ENCODE assay signal across 8 cellular contexts in genomic region chr22:30634477-30635233, GRCh38. TPM values are rescaled to one million over a fixed set of nuclear protein-coding genes. Genes with fewer than 3 reads are reported as not detected.
DNase-seq lines count a peak whose midpoint lies in the region; ATAC-seq, FAIRE-seq and TF ChIP-seq lines count a peak whose summit lies in the region.

No MANE protein-coding gene starts in this region.

- POLR2A ChIA-PET in A673 (lab: Charles Lee; ENCODE audit: low non-redundant PET) = interaction anchor here (0.6 kb wide), 2 partner anchors 37 to 333 kb away, joined by 3 to 4 read pairs; no protein-coding TSS in a partner anchor

- ATAC-seq in GM18519 (IDR thresholded peaks at IDR 0.05; ENCODE audit: low FRiP score, unreplicated experiment) (peak; percentile 38), HG03064 (IDR thresholded peaks at IDR 0.05; ENCODE audit: low read depth, unreplicated experiment) (peak; percentile 67)

- H3K4me3 ChIP-seq in A673 (ENCODE audit: low read depth, low read length, poor library complexity, severe bottlenecking) = peak overlapping the region; percentile 63
- H3K4me3 ChIP-seq in small intestine (ENCODE audit: low read depth in 1 of 2, low read length in 2 of 2) = peak overlapping the region; percentile 10 to 59

- DNase-seq in A673 (ENCODE audit: low spot score) (peak; percentile 89), NCI-H2171 (lab: John Stamatoyannopoulos, UW) (peak; percentile 64), T47D (ENCODE audit: low read depth in 1 of 2, low spot score in 1 of 2) (peak; percentile 82 to 88), iPS-NIHi7 (ENCODE audit: extremely low spot score) (peak; percentile 94), small intestine (peak; percentile 81)

- CTCF ChIA-PET in A673 (lab: Charles Lee) = interaction anchor here (0.5 to 3.6 kb wide), 6 partner anchors 12 to 144 kb away, joined by 3 to 32 read pairs (median 5); partner anchors contain the start of gene TCN2

- in situ Hi-C loops in T47D (cut with HindIII; ENCODE audit: low pct_unique_long_range_greater_than_20kb, low sequenced_read_pairs) = no loop called here

- intact Hi-C loops in A673 (cut with micrococcal nuclease; ENCODE audit: unreplicated experiment) = loop anchor here (1.0 to 2.0 kb wide), 3 partner anchors 121 to 514 kb away; no protein-coding TSS in a partner anchor

- H3K4me1 ChIP-seq in A673 (ENCODE audit: insufficient read depth, low read length, poor library complexity, severe bottlenecking) (peaks cover 16% of the 10 kb centered on the region), small intestine (ENCODE audit: control insufficient read depth in 2 of 2, insufficient read depth in 1 of 2, low read depth in 1 of 2, low read length in 1 of 2) (peaks cover 4 to 5% of the 10 kb centered on the region in 2 donors)

- no peaks in the 10 kb centered on the region for H3K9me3 ChIP-seq in A673 (ENCODE audit: low read depth, low read length, poor library complexity, severe bottlenecking)
- no peaks in the 10 kb centered on the region for H3K9me3 ChIP-seq in small intestine (ENCODE audit: control insufficient read depth, low read depth)

- H3K36me3 ChIP-seq in A673 (ENCODE audit: insufficient read depth, low read length, poor library complexity, severe bottlenecking) (no peaks in the 10 kb centered on the region), small intestine (ENCODE audit: control insufficient read depth in 2 of 2, insufficient read depth in 2 of 2, low read length in 2 of 2) (no peaks in the 10 kb centered on the region)

- no TSS peak for BruUV-seq in A673 (replicated peaks; lab: Mats Ljungman, UMichigan)

- H3K27me3 ChIP-seq in A673 (replicated peaks; ENCODE audit: insufficient read depth, low read depth, low read length, poor library complexity) (no peaks in the 10 kb centered on the region), small intestine (ENCODE audit: control insufficient read depth in 2 of 2, insufficient read depth in 2 of 2, low read length in 2 of 2) (no peaks in the 10 kb centered on the region)

- TF ChIP-seq CTCF in A673 (conservative IDR thresholded peaks at IDR 0.05; ENCODE audit: low read depth, low read length) = peak; percentile 97
- peak; percentile 92 for TF ChIP-seq CTCF in VCaP (conservative IDR thresholded peaks at IDR 0.05)

- H3K27ac ChIP-seq in A673 (ENCODE audit: low read depth, low read length, poor library complexity, severe bottlenecking) (no peak overlapping the region), VCaP (peak overlapping the region; percentile 65), small intestine (ENCODE audit: low read depth in 1 of 2, low read length in 1 of 2) (peak overlapping the region; percentile 56 to 83)

- 2 to 9% (median 7%) methylated on average over 27 to 29 of the region's 29 CpGs for WGBS in small intestine, 3 donors

- FAIRE-seq in small intestine (lab: Jason Lieb, UNC) = no peak

RNA-seq across cellular contexts. Expression of gene SLC35E4, which starts 0.9 kb away (rescaled TPM):
- total RNA-seq in A673 (2021) = 2.4 and 3.3 TPM in 2 replicates
- polyA plus RNA-seq in small intestine = 1 to 10 TPM in 2 of 3 donors, under 1 TPM in 1; 0.54 to 2.2 (median 2.1) TPM

RNA-seq across cellular contexts. Expression of gene TCN2, which starts 27.7 kb away (rescaled TPM):
- 7.3 and 9.8 TPM in 2 replicates for total RNA-seq in A673 (2021)
- polyA plus RNA-seq in small intestine = 10 to 100 TPM in 2 of 3 donors, 1 to 10 TPM in 1; 8.7 to 19.6 (median 12.7) TPM

RNA-seq across cellular contexts. Expression of gene DUSP18, which starts 33.0 kb away (rescaled TPM):
- 5.2 and 5.4 TPM in 2 replicates for total RNA-seq in A673 (2021)
- 1 to 10 TPM; 4.3 to 9.4 (median 6.0) TPM for polyA plus RNA-seq in small intestine

RNA-seq across cellular contexts. Expression of gene PES1, which starts 42.9 kb away (rescaled TPM):
- total RNA-seq in A673 (2021) = 151 and 175 TPM in 2 replicates
- 10 to 100 TPM; 37.1 to 68.3 (median 60.8) TPM for polyA plus RNA-seq in small intestine
